ENCODE assay signal across 22 cellular contexts in genomic region chr10:34575882-34576281, GRCh38.
DNase-seq lines count a peak whose midpoint lies in the region; ATAC-seq, FAIRE-seq and TF ChIP-seq lines count a peak whose summit lies in the region.
"Had no signal": no experiment of that assay in that cellular context is flagged by ENCODE, and none has a peak within 500 bp of the region (broad histone marks: within the 10 kb centered on the region; RNA-seq: fewer than 3 reads in every experiment).

No MANE protein-coding gene starts in this region.

- in situ Hi-C loops in astrocyte of the spinal cord (cut with HindIII; ENCODE audit: low sequenced_read_pairs): no loop called here
- in situ Hi-C loops in KBM-7 (cut with MboI; ENCODE audit: low pct_unique_long_range_greater_than_20kb, low sequenced_read_pairs): no loop called here

- peaks cover 24% of the 10 kb centered on the region for H3K4me1 Mint-ChIP-seq in glutamatergic neuron (ENCODE audit: low read depth, unreplicated experiment)

- H3K9me3 Mint-ChIP-seq in glutamatergic neuron (ENCODE audit: unreplicated experiment): peaks cover 1% of the 10 kb centered on the region
- H3K9me3 Mint-ChIP-seq: CD8-positive, alpha-beta T cell; stimulated activated naive CD8-positive, alpha-beta T cell treated with anti-CD3 and anti-CD28 coated beads, Interleukin-15, Interleukin-2, amounts not matched to agents 100 ng/mL and 50 ng/mL, for 24 hours; type B pancreatic cell had no signal

- H3K4me3 Mint-ChIP-seq in glutamatergic neuron (ENCODE audit: unreplicated experiment): no peak overlapping the region
- H3K4me3 Mint-ChIP-seq: CD8-positive, alpha-beta T cell; stimulated activated naive CD8-positive, alpha-beta T cell treated with anti-CD3 and anti-CD28 coated beads, Interleukin-15, Interleukin-2, amounts not matched to agents 100 ng/mL and 50 ng/mL, for 24 hours; type B pancreatic cell had no signal

- H3K27ac Mint-ChIP-seq in glutamatergic neuron (ENCODE audit: unreplicated experiment): peak overlapping the region; percentile 52
- H3K27ac Mint-ChIP-seq: CD8-positive, alpha-beta T cell; stimulated activated naive CD8-positive, alpha-beta T cell treated with anti-CD3 and anti-CD28 coated beads, Interleukin-15, Interleukin-2, amounts not matched to agents 100 ng/mL and 50 ng/mL, for 24 hours; type B pancreatic cell had no signal

- ATAC-seq in HG03432 (IDR thresholded peaks at IDR 0.05; ENCODE audit: unreplicated experiment): no peak
- ATAC-seq: CD8-positive, alpha-beta T cell had no signal

- no peak for TF ChIP-seq CTCF in astrocyte of the spinal cord (IDR thresholded peaks at IDR 0.05; ENCODE audit: low read depth, low read length)
- TF ChIP-seq CTCF in glutamatergic neuron (IDR thresholded peaks at IDR 0.05; ENCODE audit: partially characterized antibody, unreplicated experiment): no peak

- peak; percentile 78 for FAIRE-seq in HTR-8/SVneo (lab: Jason Lieb, UNC)
- FAIRE-seq in frontal cortex (lab: Jason Lieb, UNC): no peak

- H3K36me3 Mint-ChIP-seq in glutamatergic neuron (ENCODE audit: unreplicated experiment): no peaks in the 10 kb centered on the region
- H3K36me3 Mint-ChIP-seq: CD8-positive, alpha-beta T cell; type B pancreatic cell had no signal

- DNase-seq in AG08395 (ENCODE audit: low spot score) (peak; percentile 44), HTR-8/SVneo (ENCODE audit: insufficient read length, low spot score) (no peak), astrocyte of the spinal cord (ENCODE audit: low read depth, low spot score) (peak; percentile 52), glutamatergic neuron (no peak), KBM-7 (no peak), frontal cortex (ENCODE audit: low spot score in 2 of 2) (no peak)
- no peak for DNase-seq in NK-92 treated with Interleukin-12 subunit alpha and Interleukin-12 subunit beta, amount 100 ng/mL, for 24 hours (lab: John Stamatoyannopoulos, UW)
- DNase-seq: activated CD4-positive, alpha-beta T cell treated with anti-CD3 and anti-CD28 coated beads for 1 hour; CD8-positive, alpha-beta T cell; DMS79; effector memory CD4-positive, alpha-beta T cell; foreskin melanocyte; KG1; NCI-H1092 treated with DMSO at 0.1 percent for 48 hours; NCI-H2081 treated with DMSO at 0.1 percent for 48 hours; NCI-H526 treated with DMSO at 0.1 percent for 48 hours; SJCRH30; stimulated activated CD4-positive, alpha-beta T cell treated with anti-CD3 and anti-CD28 coated beads, Interleukin-2, amount 100 ng/mL, for 24 hours had no signal

- H3K4me3 ChIP-seq in astrocyte of the spinal cord (ENCODE audit: low read depth, low read length): no peak overlapping the region
- H3K4me3 ChIP-seq: HAP-1, SJCRH30 had no signal

- peaks cover 2% of the 10 kb centered on the region for H3K27me3 Mint-ChIP-seq in glutamatergic neuron (ENCODE audit: unreplicated experiment)
- H3K27me3 Mint-ChIP-seq: stimulated activated naive CD8-positive, alpha-beta T cell treated with anti-CD3 and anti-CD28 coated beads, Interleukin-15, Interleukin-2, amounts not matched to agents 100 ng/mL and 50 ng/mL, for 24 hours; type B pancreatic cell had no signal

Comparison
In these comparisons a context has a peak if more than half of its experiments do, and no peak if none do; other contexts are left out.
1. DNase-seq: peak in AG08395 (single experiment) and astrocyte of the spinal cord (single experiment); none in HTR-8/SVneo (single experiment), glutamatergic neuron (single experiment), NK-92 treated with Interleukin-12 subunit alpha and Interleukin-12 subunit beta, amount 100 ng/mL, for 24 hours (single experiment), KBM-7 (single experiment) and frontal cortex (0 of 2).